In genomic region chr1:55317263-55317662, GRCh38 we compare ENCODE assay signal across 22 cellular contexts.
"Had no signal": no experiment of that assay in that cellular context is flagged by ENCODE, and none has a peak within 500 bp of the region (broad histone marks: within the 10 kb centered on the region; RNA-seq: fewer than 3 reads in every experiment).

No MANE protein-coding gene starts in this region.

- H3K27me3 ChIP-seq: cardiac muscle cell had no signal

- H3K36me3 ChIP-seq: cardiac muscle cell had no signal

- H3K4me3 Mint-ChIP-seq: activated CD4-positive, alpha-beta memory T cell treated with anti-CD3 and anti-CD28 coated beads, Interleukin-2, amount 10 ng/mL, durations not matched to agents 7 days and 5 days; activated CD4-positive, alpha-beta T cell treated with anti-CD3 and anti-CD28 coated beads for 36 hours; activated naive CD4-positive, alpha-beta T cell treated with anti-CD3 and anti-CD28 coated beads for 36 hours; activated naive CD8-positive, alpha-beta T cell; activated T-helper 17 cell treated with anti-CD3 and anti-CD28 coated beads, Interleukin-2, amount 50 U/mL, for 72 hours; brain; T-cell had no signal

- H3K4me1 Mint-ChIP-seq: activated CD4-positive, alpha-beta memory T cell treated with anti-CD3 and anti-CD28 coated beads, Interleukin-2, amount 10 ng/mL, durations not matched to agents 7 days and 5 days; activated T-helper 17 cell treated with anti-CD3 and anti-CD28 coated beads, Interleukin-2, amount 50 U/mL, for 72 hours had no signal

- ATAC-seq: activated CD4-positive, alpha-beta T cell treated with anti-CD3 and anti-CD28 coated beads for 36 hours; activated T-helper 17 cell treated with anti-CD3 and anti-CD28 coated beads, Interleukin-2, amount 50 U/mL, for 72 hours; T-cell had no signal

- H3K4me3 ChIP-seq: cardiac muscle cell, SK-N-MC had no signal

- H3K36me3 Mint-ChIP-seq: activated naive CD8-positive, alpha-beta T cell; brain; T-cell had no signal

- DNase-seq: activated CD4-positive, alpha-beta memory T cell treated with anti-CD3 and anti-CD28 coated beads, Interleukin-2, amount 10 ng/mL, durations not matched to agents 7 days and 5 days; activated CD4-positive, alpha-beta T cell treated with anti-CD3 and anti-CD28 coated beads for 36 hours; activated CD4-positive, alpha-beta T cell treated with anti-CD3 and anti-CD28 coated beads, Interleukin-2, amount 50 U/mL, for 1 hour; activated gamma-delta T cell; activated naive CD4-positive, alpha-beta T cell treated with anti-CD3 and anti-CD28 coated beads for 36 hours; activated T-cell treated with anti-CD3 and anti-CD28 coated beads for 4 hours; activated T-cell treated with anti-CD3 and anti-CD28 coated beads, Interleukin-2, amount 50 U/mL, for 48 hours; amygdala; cerebellar nuclear complex; NCI-H1048; NCI-H1417; NCI-H2107; NCI-H2171 treated with DMSO at 0.1 percent for 48 hours; NCI-H226; NCI-H82; T-cell had no signal

- H3K27ac Mint-ChIP-seq: activated CD4-positive, alpha-beta memory T cell treated with anti-CD3 and anti-CD28 coated beads, Interleukin-2, amount 10 ng/mL, durations not matched to agents 7 days and 5 days; activated CD4-positive, alpha-beta T cell treated with anti-CD3 and anti-CD28 coated beads for 36 hours; activated naive CD4-positive, alpha-beta T cell treated with anti-CD3 and anti-CD28 coated beads for 36 hours; activated naive CD8-positive, alpha-beta T cell; activated T-helper 17 cell treated with anti-CD3 and anti-CD28 coated beads, Interleukin-2, amount 50 U/mL, for 72 hours; brain; T-cell had no signal

- H3K27ac ChIP-seq: cardiac muscle cell, SK-N-MC, VCaP had no signal

- H3K9me3 Mint-ChIP-seq: activated CD4-positive, alpha-beta memory T cell treated with anti-CD3 and anti-CD28 coated beads, Interleukin-2, amount 10 ng/mL, durations not matched to agents 7 days and 5 days; activated naive CD4-positive, alpha-beta T cell treated with anti-CD3 and anti-CD28 coated beads for 36 hours; activated T-helper 17 cell treated with anti-CD3 and anti-CD28 coated beads, Interleukin-2, amount 50 U/mL, for 72 hours; brain; T-cell had no signal

- H3K27me3 Mint-ChIP-seq: activated CD4-positive, alpha-beta T cell treated with anti-CD3 and anti-CD28 coated beads for 36 hours; activated T-helper 17 cell treated with anti-CD3 and anti-CD28 coated beads, Interleukin-2, amount 50 U/mL, for 72 hours; brain had no signal
